Comparison of ENCODE assay signal across 12 cellular contexts in genomic region chr5:126384985-126385384, GRCh38. TPM values are rescaled to one million over a fixed set of nuclear protein-coding genes. Genes with fewer than 3 reads are reported as not detected.
DNase-seq lines count a peak whose midpoint lies in the region; ATAC-seq and TF ChIP-seq lines count a peak whose summit lies in the region.
"Had no signal": no experiment of that assay in that cellular context is flagged by ENCODE, and none has a peak within 500 bp of the region (broad histone marks: within the 10 kb centered on the region; RNA-seq: fewer than 3 reads in every experiment).

No MANE protein-coding gene starts in this region.

- BruUV-seq in Panc1 (replicated peaks; lab: Mats Ljungman, UMichigan) = no TSS peak

- DNase-seq in Daoy (ENCODE audit: low read depth) = peak; percentile 70
- no peak for DNase-seq in Panc1 (ENCODE audit: low read depth, low spot score)
- peak; percentile 69 for DNase-seq in fibroblast of gingiva (ENCODE audit: low read depth)
- DNase-seq in psoas muscle = no peak
- DNase-seq in head of caudate nucleus = no peak
- DNase-seq: activated T-cell treated with anti-CD3 and anti-CD28 coated beads, Interleukin-2, amount 50 U/mL, for 72 hours; effector memory CD8-positive, alpha-beta T cell; T-helper 9 cell had no signal

- TF ChIP-seq CTCF in Panc1 (IDR thresholded peaks at IDR 0.05) (no peak), psoas muscle (IDR thresholded peaks at IDR 0.05) (no peak)

- WGBS in psoas muscle, 3 donors = 36 to 41% (median 37%) methylated on average over 3 of the region's 3 CpGs

- H3K36me3 ChIP-seq in Panc1 (ENCODE audit: control insufficient read depth, insufficient read depth, low read length) (no peaks in the 10 kb centered on the region), psoas muscle (ENCODE audit: insufficient read depth in 1 of 2, low read depth in 1 of 2) (no peaks in the 10 kb centered on the region)

- H3K4me3 ChIP-seq in Panc1 (ENCODE audit: low read depth in 2 of 2, low read length in 2 of 2) (no peak overlapping the region), psoas muscle (no peak overlapping the region)

- in situ Hi-C loops in Panc1 (cut with HindIII; ENCODE audit: low pct_unique_long_range_greater_than_20kb, low sequenced_read_pairs) = no loop called here

- peak; percentile 88 for ATAC-seq in Panc1
- peak; percentile 72 to 86 (median 78) for ATAC-seq in psoas muscle
- ATAC-seq in GM18511 (IDR thresholded peaks at IDR 0.05; ENCODE audit: unreplicated experiment) = no peak
- ATAC-seq in GM19452 (IDR thresholded peaks at IDR 0.05; ENCODE audit: unreplicated experiment) = no peak
- no peak for ATAC-seq in HG03565 (IDR thresholded peaks at IDR 0.05; ENCODE audit: unreplicated experiment)
- ATAC-seq: activated T-cell treated with anti-CD3 and anti-CD28 coated beads, Interleukin-2, amount 50 U/mL, for 72 hours; effector memory CD8-positive, alpha-beta T cell had no signal

- POLR2A ChIA-PET in Panc1 (lab: Charles Lee) = no interaction called here

- H3K4me1 ChIP-seq in Panc1 (ENCODE audit: control insufficient read depth, insufficient read depth, low read length) (peaks cover 11% of the 10 kb centered on the region; the same call in 1 of the 2 replicates), psoas muscle (peaks cover 33% of the 10 kb centered on the region)

- intact Hi-C loops in Panc1 (cut with micrococcal nuclease; ENCODE audit: unreplicated experiment) = no loop called here
- intact Hi-C loops in psoas muscle (cut with DNase I) = no loop called here
- intact Hi-C loops in head of caudate nucleus (cut with DNase I) = no loop called here

- H3K9me3 ChIP-seq in Panc1 (ENCODE audit: control insufficient read depth, insufficient read depth, low read depth, low read length) (0 out of 2 replicates have a peak, but pooled peaks cover 5% of the 10 kb centered on the region), psoas muscle (peaks cover 10% of the 10 kb centered on the region)

- CTCF ChIA-PET in Panc1 (lab: Charles Lee) = interaction anchor here (0.6 kb wide), 1 partner anchor 154 kb away, joined by 3 read pairs; no protein-coding TSS in a partner anchor

- peak overlapping the region; percentile 9 for H3K27ac ChIP-seq in Panc1 (ENCODE audit: low read length)
- H3K27ac ChIP-seq in psoas muscle = peak overlapping the region; percentile 61

- H3K27me3 ChIP-seq in Panc1 (ENCODE audit: control insufficient read depth, insufficient read depth, low read length) (no peaks in the 10 kb centered on the region), psoas muscle (ENCODE audit: insufficient read depth in 3 of 3, low read length in 2 of 3) (no peaks in the 10 kb centered on the region)

RNA-seq across cellular contexts. Expression of gene GRAMD2B, which starts 38.2 kb away (rescaled TPM):
- 4.1 and 10.4 TPM in 2 replicates for total RNA-seq in Daoy (2014; rRNA removed; shearing (Covaris generic))
- total RNA-seq in Panc1 (2021; ENCODE audit: unreplicated experiment) = 4.1 TPM
- polyA plus RNA-seq in Panc1 (2012; ENCODE audit: insufficient read length) = 5.0 TPM
- total RNA-seq in psoas muscle = 1 to 10 TPM; 2.8 to 8.0 (median 5.4) TPM
- 1 to 10 TPM; 1.3 to 3.8 (median 1.9) TPM for polyA plus RNA-seq in psoas muscle
- total RNA-seq: NCI-H460 had no signal

Comparison
In these comparisons a context has a peak if more than half of its experiments do, and no peak if none do; other contexts are left out.
1. DNase-seq: peak in Daoy (single experiment) and fibroblast of gingiva (single experiment); none in Panc1 (single experiment), psoas muscle (0 of 2) and head of caudate nucleus (0 of 42).
2. ATAC-seq: peak in Panc1 (single experiment) and psoas muscle (4 of 4); none in GM18511 (single experiment), GM19452 (single experiment) and HG03565 (single experiment).